In the genomic region with DNA sequence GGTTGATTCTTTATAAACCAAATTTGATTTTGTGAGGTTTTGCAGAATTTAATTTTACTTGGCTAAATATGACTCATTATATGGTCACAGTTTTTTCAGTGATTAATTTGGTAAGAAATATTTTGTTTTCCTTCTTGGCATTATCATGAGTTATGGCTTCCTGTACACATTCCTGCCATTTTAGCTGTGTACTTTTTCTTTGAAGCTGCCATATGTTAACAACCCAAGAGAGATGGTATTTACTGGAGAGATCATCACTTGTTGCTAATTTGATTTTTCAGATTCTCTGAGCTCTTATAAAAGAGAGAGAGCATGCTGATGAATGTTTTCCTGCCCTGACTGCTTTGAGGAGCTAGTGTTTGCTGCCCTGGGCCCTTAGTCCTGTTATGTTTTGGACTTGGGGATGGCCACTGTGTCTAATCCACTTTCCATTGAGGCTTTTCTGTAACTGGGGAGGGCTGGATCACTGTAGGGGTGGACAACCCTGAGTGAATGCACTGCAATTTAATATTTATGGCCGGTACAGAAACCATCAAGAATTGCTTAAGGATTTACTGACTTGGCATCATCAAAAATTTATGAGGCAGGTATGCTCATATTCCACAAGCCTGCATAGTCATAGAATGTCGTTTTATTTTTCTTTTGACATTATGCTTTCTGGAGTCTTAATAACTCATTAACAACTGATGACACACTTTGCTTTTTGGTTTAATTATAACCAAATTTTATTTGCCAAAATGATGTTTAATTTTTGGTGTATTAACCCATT, we compare ENCODE assay signal across 18 cellular contexts.
A peak's percentile ranks its signal among the peaks of the same experiment; 100 is the strongest.
DNase-seq lines count a peak whose midpoint lies in the region; ATAC-seq, FAIRE-seq and TF ChIP-seq lines count a peak whose summit lies in the region.
"Had no signal": no experiment of that assay in that cellular context is flagged by ENCODE, and none has a peak within 500 bp of the region (broad histone marks: within the 10 kb centered on the region; RNA-seq: fewer than 3 reads in every experiment).

No MANE protein-coding gene starts in this region.

- H3K4me3 ChIP-seq in A549: no peak overlapping the region
- no peak overlapping the region for H3K4me3 ChIP-seq in astrocyte of the cerebellum (ENCODE audit: low read depth, low read length)
- no peak overlapping the region for H3K4me3 ChIP-seq in left ventricle myocardium inferior
- H3K4me3 ChIP-seq: ascending aorta, esophagus squamous epithelium had no signal

- in situ Hi-C loops in astrocyte of the cerebellum (cut with HindIII; ENCODE audit: low sequenced_read_pairs): no loop called here

- H3K27me3 Mint-ChIP-seq in HFFc6 (ENCODE audit: insufficient read depth): no peaks in the 10 kb centered on the region
- no peaks in the 10 kb centered on the region for H3K27me3 Mint-ChIP-seq in activated CD4-positive, alpha-beta T cell treated with anti-CD3 and anti-CD28 coated beads for 36 hours
- H3K27me3 Mint-ChIP-seq: B cell had no signal

- peak overlapping the region; percentile 79 to 94 for H3K27ac ChIP-seq in A549
- peak overlapping the region; percentile 12 for H3K27ac ChIP-seq in left ventricle myocardium inferior (replicated peaks)
- H3K27ac ChIP-seq: ascending aorta, esophagus squamous epithelium, KMS-11 had no signal

- H3K36me3 Mint-ChIP-seq in HFFc6 (ENCODE audit: low read depth): no peaks in the 10 kb centered on the region; the same call in 1 of the 2 replicates
- peaks cover 3% of the 10 kb centered on the region for H3K36me3 Mint-ChIP-seq in activated CD4-positive, alpha-beta T cell treated with anti-CD3 and anti-CD28 coated beads for 36 hours (ENCODE audit: low read depth)

- H3K9me3 ChIP-seq in A549: no peaks in the 10 kb centered on the region
- no peaks in the 10 kb centered on the region for H3K9me3 ChIP-seq in left ventricle myocardium inferior (replicated peaks)
- H3K9me3 ChIP-seq: ascending aorta, esophagus squamous epithelium had no signal

- POLR2A ChIA-PET in A549 (lab: Yijun Ruan, JAX): no interaction called here
- POLR2A ChIA-PET in activated CD4-positive, alpha-beta T cell treated with anti-CD3 and anti-CD28 coated beads for 36 hours (lab: Charles Lee): no interaction called here

- peak overlapping the region; percentile 67 for H3K4me2 ChIP-seq in A549
- H3K4me2 ChIP-seq: KMS-11 had no signal

- peaks cover 30% of the 10 kb centered on the region for H3K4me1 ChIP-seq in A549
- peaks cover 56% of the 10 kb centered on the region for H3K4me1 ChIP-seq in left ventricle myocardium inferior
- H3K4me1 ChIP-seq: ascending aorta had no signal

- DNase-seq in A549 (ENCODE audit: low read depth in 1 of 2, low spot score in 1 of 2) (peak in 1 of 2 experiments; percentile 75), HFFc6 (peak; percentile 90), astrocyte of the cerebellum (ENCODE audit: low read depth) (peak; percentile 71), left ventricle myocardium inferior (no peak), globus pallidus (ENCODE audit: low spot score) (no peak), NCI-H524 treated with DMSO at 0.1 percent for 48 hours (lab: John Stamatoyannopoulos, UW) (no peak), SW480 (ENCODE audit: low spot score) (no peak)
- no peak for DNase-seq in activated CD4-positive, alpha-beta T cell treated with anti-CD3 and anti-CD28 coated beads for 36 hours
- DNase-seq: activated T-cell treated with anti-CD3 and anti-CD28 coated beads for 4 hours; esophagus squamous epithelium; GF-D8; nucleus accumbens; stimulated activated CD4-positive, alpha-beta T cell treated with anti-CD3 and anti-CD28 coated beads, Interleukin-4, amount 100 ng/mL, for 4 hours; substantia nigra had no signal

- no peaks in the 10 kb centered on the region; the same call in 1 of the 2 replicates for H3K9me3 Mint-ChIP-seq in HFFc6
- H3K9me3 Mint-ChIP-seq in activated CD4-positive, alpha-beta T cell treated with anti-CD3 and anti-CD28 coated beads for 36 hours (ENCODE audit: low read depth): no peaks in the 10 kb centered on the region

- intact Hi-C loops in left ventricle myocardium inferior (cut with micrococcal nuclease): no loop called here
- intact Hi-C loops in activated CD4-positive, alpha-beta T cell treated with anti-CD3 and anti-CD28 coated beads for 36 hours (cut with DNase I, micrococcal nuclease): no loop called here

- H3K4me1 Mint-ChIP-seq in HFFc6 (ENCODE audit: low read depth): peaks cover 47% of the 10 kb centered on the region
- H3K4me1 Mint-ChIP-seq in activated CD4-positive, alpha-beta T cell treated with anti-CD3 and anti-CD28 coated beads for 36 hours: no peaks in the 10 kb centered on the region
- H3K4me1 Mint-ChIP-seq: B cell had no signal

- no peaks in the 10 kb centered on the region for H3K27me3 ChIP-seq in left ventricle myocardium inferior (ENCODE audit: low read depth)
- H3K27me3 ChIP-seq: ascending aorta, esophagus squamous epithelium had no signal

- TF ChIP-seq CTCF in A549 (IDR thresholded peaks at IDR 0.05) (no peak), HFFc6 (IDR thresholded peaks at IDR 0.05) (no peak), astrocyte of the cerebellum (IDR thresholded peaks at IDR 0.05; ENCODE audit: low read depth, low read length, missing control alignments) (no peak), left ventricle myocardium inferior (IDR thresholded peaks at IDR 0.05; ENCODE audit: borderline replicate concordance) (no peak)

- TF ChIP-seq EP300 in A549 (IDR thresholded peaks at IDR 0.05): peak; percentile 36 to 65; a peak in 3 of 5 replicates

- peak overlapping the region; percentile 70 for H3K4me3 Mint-ChIP-seq in HFFc6
- H3K4me3 Mint-ChIP-seq in activated CD4-positive, alpha-beta T cell treated with anti-CD3 and anti-CD28 coated beads for 36 hours: no peak overlapping the region
- H3K4me3 Mint-ChIP-seq: B cell had no signal

- peak; percentile 64 to 82 for ATAC-seq in A549
- no peak for ATAC-seq in activated CD4-positive, alpha-beta T cell treated with anti-CD3 and anti-CD28 coated beads for 36 hours
- ATAC-seq: left lobe of liver had no signal

- TF ChIP-seq POLR2A in A549 (IDR thresholded peaks at IDR 0.05; ENCODE audit: low read length): no peak

- peak; percentile 61 for FAIRE-seq in A549 (lab: Jason Lieb, UNC)

- no peak for TF ChIP-seq RAD21 in A549 (conservative IDR thresholded peaks at IDR 0.05 in 1 of 2, IDR thresholded peaks at IDR 0.05 in 1 of 2)

- H3K27ac Mint-ChIP-seq in HFFc6: peak overlapping the region; percentile 91
- no peak overlapping the region for H3K27ac Mint-ChIP-seq in activated CD4-positive, alpha-beta T cell treated with anti-CD3 and anti-CD28 coated beads for 36 hours
- H3K27ac Mint-ChIP-seq: B cell had no signal

- CTCF ChIA-PET in A549 (lab: Yijun Ruan, JAX): interaction anchor here (1.1 to 1.6 kb wide), 2 partner anchors 71 to 580 kb away, joined by 3 to 4 read pairs; no protein-coding TSS in a partner anchor
- CTCF ChIA-PET in activated CD4-positive, alpha-beta T cell treated with anti-CD3 and anti-CD28 coated beads for 36 hours (lab: Charles Lee): no interaction called here

- H3K36me3 ChIP-seq in left ventricle myocardium inferior: peaks cover under 1% of the 10 kb centered on the region
- H3K36me3 ChIP-seq: ascending aorta, esophagus squamous epithelium had no signal

- WGBS in A549 (ENCODE audit: missing lambda C conversion rate): 1% methylated on average over 2 of the region's 2 CpGs

TF ChIP-seq in A549, 52 proteins besides CTCF, POLR2A, EP300 and RAD21 (continues in another document):
- no peak for TF ChIP-seq KDM1A (IDR thresholded peaks at IDR 0.05; ENCODE audit: low read depth)
- no peak for TF ChIP-seq HEYL (CRISPR knock-in tag; IDR thresholded peaks at IDR 0.05)
- TF ChIP-seq FOXS1 (CRISPR knock-in tag; IDR thresholded peaks at IDR 0.05): no peak
- no peak for TF ChIP-seq PHF8 (IDR thresholded peaks at IDR 0.05; ENCODE audit: borderline replicate concordance, low read depth)
- TF ChIP-seq, protein P1, sequence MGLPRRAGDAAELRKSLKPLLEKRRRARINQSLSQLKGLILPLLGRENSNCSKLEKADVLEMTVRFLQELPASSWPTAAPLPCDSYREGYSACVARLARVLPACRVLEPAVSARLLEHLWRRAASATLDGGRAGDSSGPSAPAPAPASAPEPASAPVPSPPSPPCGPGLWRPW (IDR thresholded peaks at IDR 0.05): 0 out of 2 replicates have a peak, but pooled peaks have one; percentile 9
- no peak for TF ChIP-seq ZSCAN20 (CRISPR knock-in tag; IDR thresholded peaks at IDR 0.05)
- TF ChIP-seq CHD4 (IDR thresholded peaks at IDR 0.05; ENCODE audit: borderline replicate concordance): no peak
- TF ChIP-seq HOXA7 (CRISPR knock-in tag; IDR thresholded peaks at IDR 0.05): no peak
- no peak for TF ChIP-seq SREBF2 (IDR thresholded peaks at IDR 0.05)
- TF ChIP-seq, protein P2, sequence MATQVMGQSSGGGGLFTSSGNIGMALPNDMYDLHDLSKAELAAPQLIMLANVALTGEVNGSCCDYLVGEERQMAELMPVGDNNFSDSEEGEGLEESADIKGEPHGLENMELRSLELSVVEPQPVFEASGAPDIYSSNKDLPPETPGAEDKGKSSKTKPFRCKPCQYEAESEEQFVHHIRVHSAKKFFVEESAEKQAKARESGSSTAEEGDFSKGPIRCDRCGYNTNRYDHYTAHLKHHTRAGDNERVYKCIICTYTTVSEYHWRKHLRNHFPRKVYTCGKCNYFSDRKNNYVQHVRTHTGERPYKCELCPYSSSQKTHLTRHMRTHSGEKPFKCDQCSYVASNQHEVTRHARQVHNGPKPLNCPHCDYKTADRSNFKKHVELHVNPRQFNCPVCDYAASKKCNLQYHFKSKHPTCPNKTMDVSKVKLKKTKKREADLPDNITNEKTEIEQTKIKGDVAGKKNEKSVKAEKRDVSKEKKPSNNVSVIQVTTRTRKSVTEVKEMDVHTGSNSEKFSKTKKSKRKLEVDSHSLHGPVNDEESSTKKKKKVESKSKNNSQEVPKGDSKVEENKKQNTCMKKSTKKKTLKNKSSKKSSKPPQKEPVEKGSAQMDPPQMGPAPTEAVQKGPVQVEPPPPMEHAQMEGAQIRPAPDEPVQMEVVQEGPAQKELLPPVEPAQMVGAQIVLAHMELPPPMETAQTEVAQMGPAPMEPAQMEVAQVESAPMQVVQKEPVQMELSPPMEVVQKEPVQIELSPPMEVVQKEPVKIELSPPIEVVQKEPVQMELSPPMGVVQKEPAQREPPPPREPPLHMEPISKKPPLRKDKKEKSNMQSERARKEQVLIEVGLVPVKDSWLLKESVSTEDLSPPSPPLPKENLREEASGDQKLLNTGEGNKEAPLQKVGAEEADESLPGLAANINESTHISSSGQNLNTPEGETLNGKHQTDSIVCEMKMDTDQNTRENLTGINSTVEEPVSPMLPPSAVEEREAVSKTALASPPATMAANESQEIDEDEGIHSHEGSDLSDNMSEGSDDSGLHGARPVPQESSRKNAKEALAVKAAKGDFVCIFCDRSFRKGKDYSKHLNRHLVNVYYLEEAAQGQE (IDR thresholded peaks at IDR 0.05): no peak
- no peak for TF ChIP-seq RARB (CRISPR knock-in tag; IDR thresholded peaks at IDR 0.05)
- peak; percentile 89; the same call in 1 of the 2 replicates for TF ChIP-seq HOXB5 (CRISPR knock-in tag; IDR thresholded peaks at IDR 0.05)

Comparison
In these comparisons a context has a peak if more than half of its experiments do, and no peak if none do; other contexts are left out.
1. DNase-seq: peak in HFFc6 (single experiment) and astrocyte of the cerebellum (single experiment); none in left ventricle myocardium inferior (single experiment), globus pallidus (single experiment), activated CD4-positive, alpha-beta T cell treated with anti-CD3 and anti-CD28 coated beads for 36 hours (single experiment), NCI-H524 treated with DMSO at 0.1 percent for 48 hours (single experiment) and SW480 (single experiment).